1 cellular context compared by ENCODE assay signal in genomic region chr2:32491346-32491745, GRCh38.
TF ChIP-seq lines count a peak whose summit lies in the region.

No MANE protein-coding gene starts in this region.

TF ChIP-seq in GM12878, 131 proteins besides CTCF, POLR2A, EP300 and RAD21 (continued from another document):
- no peak for TF ChIP-seq ZNF687 (IDR thresholded peaks at IDR 0.05)
- no peak for TF ChIP-seq ZBTB33 (IDR thresholded peaks at IDR 0.05)
- no peak for TF ChIP-seq HSF1 (IDR thresholded peaks at IDR 0.05; ENCODE audit: low read depth, low read length)
- TF ChIP-seq SMAD5 (IDR thresholded peaks at IDR 0.05; ENCODE audit: low read depth), result no peak
- TF ChIP-seq NR2C1 (IDR thresholded peaks at IDR 0.05), result no peak
- TF ChIP-seq SP1 (IDR thresholded peaks at IDR 0.05; ENCODE audit: low read depth, low read length), result no peak
- TF ChIP-seq SKIL (IDR thresholded peaks at IDR 0.05; ENCODE audit: low read depth, poor library complexity, severe bottlenecking), result no peak
- TF ChIP-seq ZNF207 (IDR thresholded peaks at IDR 0.05; ENCODE audit: borderline replicate concordance), result no peak
- TF ChIP-seq CBFB (IDR thresholded peaks at IDR 0.05; ENCODE audit: low read depth), result no peak
- no peak for TF ChIP-seq ZNF622 (IDR thresholded peaks at IDR 0.05)
- no peak for TF ChIP-seq HDAC6 (IDR thresholded peaks at IDR 0.05; ENCODE audit: unreplicated experiment)
- no peak for TF ChIP-seq SIN3A (IDR thresholded peaks at IDR 0.05; ENCODE audit: low read depth, low read length)
- TF ChIP-seq ZNF592 (IDR thresholded peaks at IDR 0.05), result no peak
- no peak for TF ChIP-seq RUNX3 (IDR thresholded peaks at IDR 0.05; ENCODE audit: low read length)
